In the genomic region with DNA sequence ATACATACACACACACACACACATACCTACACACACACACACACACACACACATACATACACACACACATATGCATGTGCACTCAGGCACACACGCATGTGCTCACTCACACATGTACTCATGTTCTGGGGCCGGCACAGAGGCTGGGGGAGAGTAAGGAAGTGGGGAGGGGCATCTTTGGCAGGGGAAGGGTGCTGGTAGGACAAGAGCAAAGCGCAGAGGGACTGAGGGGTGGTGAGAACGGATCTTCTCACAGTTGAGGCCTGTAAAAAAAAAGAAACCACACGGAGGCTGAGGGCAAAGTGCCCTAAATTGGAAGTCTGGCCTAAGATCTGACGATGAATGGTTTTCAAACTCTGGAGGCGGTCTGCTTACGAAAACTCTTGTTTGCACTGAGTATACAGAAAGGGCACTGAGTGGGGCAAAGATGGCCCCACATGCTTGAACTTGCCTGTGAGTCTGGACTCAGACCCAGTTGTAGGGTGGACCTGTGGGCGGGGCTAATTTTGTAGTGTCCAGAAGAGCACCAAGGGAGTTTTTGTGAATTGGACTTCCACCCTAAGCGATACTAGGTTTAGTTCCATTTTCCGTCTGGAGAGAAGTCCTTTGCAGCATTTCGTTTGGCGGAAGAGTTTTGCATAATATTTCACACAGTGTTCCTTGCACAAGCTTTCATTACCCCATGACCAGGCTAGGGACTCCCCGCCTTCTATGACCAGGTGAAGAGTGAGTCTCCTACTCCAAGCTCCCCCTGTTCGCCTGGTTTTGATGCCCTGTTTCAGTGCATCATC, we compare ENCODE assay signal across 1 cellular context.
TF ChIP-seq lines count a peak whose summit lies in the region.

No MANE protein-coding gene starts in this region.

TF ChIP-seq in GM23338, 12 proteins besides CTCF, POLR2A, EP300 and RAD21 (continued from another document):
- TF ChIP-seq, protein P1, sequence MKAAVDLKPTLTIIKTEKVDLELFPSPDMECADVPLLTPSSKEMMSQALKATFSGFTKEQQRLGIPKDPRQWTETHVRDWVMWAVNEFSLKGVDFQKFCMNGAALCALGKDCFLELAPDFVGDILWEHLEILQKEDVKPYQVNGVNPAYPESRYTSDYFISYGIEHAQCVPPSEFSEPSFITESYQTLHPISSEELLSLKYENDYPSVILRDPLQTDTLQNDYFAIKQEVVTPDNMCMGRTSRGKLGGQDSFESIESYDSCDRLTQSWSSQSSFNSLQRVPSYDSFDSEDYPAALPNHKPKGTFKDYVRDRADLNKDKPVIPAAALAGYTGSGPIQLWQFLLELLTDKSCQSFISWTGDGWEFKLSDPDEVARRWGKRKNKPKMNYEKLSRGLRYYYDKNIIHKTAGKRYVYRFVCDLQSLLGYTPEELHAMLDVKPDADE (IDR thresholded peaks at IDR 0.05): no peak
- TF ChIP-seq ZNF114 (CRISPR knock-in tag; IDR thresholded peaks at IDR 0.05): no peak
- no peak for TF ChIP-seq STAT1 (IDR thresholded peaks at IDR 0.05; ENCODE audit: unreplicated experiment)
